In genomic region chr21:42725416-42725930, GRCh38 we compare ENCODE assay signal across 24 cellular contexts.
DNase-seq lines count a peak whose midpoint lies in the region; ATAC-seq, FAIRE-seq and TF ChIP-seq lines count a peak whose summit lies in the region.
"Had no signal": no experiment of that assay in that cellular context is flagged by ENCODE, and none has a peak within 500 bp of the region (broad histone marks: within the 10 kb centered on the region; RNA-seq: fewer than 3 reads in every experiment).

No MANE protein-coding gene starts in this region.

- CTCF ChIA-PET in HepG2 (lab: Yijun Ruan, JAX; ENCODE audit: low intra/inter-chr PET ratio, low total read pairs) = no interaction called here

- H3K4me1 Mint-ChIP-seq in astrocyte (ENCODE audit: low read depth, unreplicated experiment) = peaks cover 27% of the 10 kb centered on the region
- peaks cover 39% of the 10 kb centered on the region for H3K4me1 Mint-ChIP-seq in osteocyte (ENCODE audit: unreplicated experiment)

- H3K36me3 ChIP-seq in HepG2 (replicated peaks in 1 of 2; ENCODE audit: control insufficient read depth in 1 of 2, insufficient read depth in 2 of 2, low read length in 2 of 2) = no peaks in the 10 kb centered on the region; a peak in 1 of 5 replicates
- no peaks in the 10 kb centered on the region for H3K36me3 ChIP-seq in right lobe of liver
- H3K36me3 ChIP-seq in astrocyte (ENCODE audit: insufficient read depth, low read length) = no peaks in the 10 kb centered on the region
- no peaks in the 10 kb centered on the region for H3K36me3 ChIP-seq in pancreas

- peaks cover 49% of the 10 kb centered on the region for H3K4me1 ChIP-seq in HepG2 (ENCODE audit: insufficient read depth, low read length)
- H3K4me1 ChIP-seq in right lobe of liver = peaks cover 0 to 12% (median 4%) of the 10 kb centered on the region in 4 donors
- H3K4me1 ChIP-seq in astrocyte (ENCODE audit: insufficient read depth, low read length) = peaks cover 24% of the 10 kb centered on the region
- H3K4me1 ChIP-seq in pancreas = peaks cover 0 to 2% (median 0%) of the 10 kb centered on the region in 3 donors

- POLR2A ChIA-PET in HepG2 (lab: Yijun Ruan, JAX) = no interaction called here

- H3K36me3 Mint-ChIP-seq in astrocyte (ENCODE audit: low read depth, unreplicated experiment) = no peaks in the 10 kb centered on the region
- peaks cover 8% of the 10 kb centered on the region for H3K36me3 Mint-ChIP-seq in osteocyte (ENCODE audit: unreplicated experiment)

- TF ChIP-seq EP300 in HepG2 (IDR thresholded peaks at IDR 0.05; ENCODE audit: low read depth in 2 of 2, low read length in 2 of 2) (no peak), HepG2 (CRISPR knock-in tag; IDR thresholded peaks at IDR 0.05; ENCODE audit: borderline replicate concordance) (no peak)

- DNase-seq in HepG2 (ENCODE audit: low spot score) = no peak
- no peak for DNase-seq in right lobe of liver
- DNase-seq in astrocyte (ENCODE audit: low read depth) = peak; percentile 3
- peak; percentile 70 for DNase-seq in osteocyte (ENCODE audit: extremely low spot score, unreplicated experiment)
- DNase-seq in GOT3 (lab: John Stamatoyannopoulos, UW) = no peak
- no peak for DNase-seq in pancreas
- no peak for DNase-seq in GM13977 (ENCODE audit: low spot score)
- DNase-seq: CD8-positive, alpha-beta memory T cell; EL; GF-D8; NCI-H1105; NCI-H146; NCI-H2029; NCI-H345; NCI-H524 treated with DMSO at 0.1 percent for 48 hours; NCI-H82; SHP77 had no signal

- H3K4me2 ChIP-seq in HepG2 (ENCODE audit: low read depth, low read length) (no peak overlapping the region), astrocyte (ENCODE audit: low read length) (no peak overlapping the region)
- H3K4me2 ChIP-seq: KMS-11 had no signal

- TF ChIP-seq POLR2A in HepG2 (IDR thresholded peaks at IDR 0.05; ENCODE audit: insufficient read depth in 1 of 2, low read depth in 2 of 2, low read length in 2 of 2) (no peak), right lobe of liver (IDR thresholded peaks at IDR 0.05) (no peak)

- H3K9me3 ChIP-seq in HepG2 (ENCODE audit: low read length) = peaks cover 6% of the 10 kb centered on the region; the same call in 1 of the 2 replicates
- no peaks in the 10 kb centered on the region for H3K9me3 ChIP-seq in right lobe of liver
- H3K9me3 ChIP-seq in astrocyte (ENCODE audit: insufficient read depth, low read depth, low read length) = no peaks in the 10 kb centered on the region
- no peaks in the 10 kb centered on the region for H3K9me3 ChIP-seq in pancreas

- H3K27ac Mint-ChIP-seq in astrocyte (ENCODE audit: unreplicated experiment) = peak overlapping the region; percentile 30
- no peak overlapping the region for H3K27ac Mint-ChIP-seq in osteocyte (ENCODE audit: unreplicated experiment)
- H3K27ac Mint-ChIP-seq: CD8-positive, alpha-beta memory T cell had no signal

- H2AFZ ChIP-seq in HepG2 (ENCODE audit: low read length) (no peak overlapping the region), astrocyte (ENCODE audit: low read depth, low read length) (no peak overlapping the region)

- H3K9me3 Mint-ChIP-seq in astrocyte (ENCODE audit: unreplicated experiment) (peaks cover 2% of the 10 kb centered on the region), osteocyte (ENCODE audit: unreplicated experiment) (peaks cover 10% of the 10 kb centered on the region)

- TF ChIP-seq RAD21 in HepG2 (CRISPR knock-in tag; IDR thresholded peaks at IDR 0.05) = no peak

- in situ Hi-C loops in HepG2 (cut with HindIII; ENCODE audit: extremely low pct_ligation_motif_present, low pct_unique_long_range_greater_than_20kb) (no loop called here), GM13977 (cut with MboI; ENCODE audit: low pct_unique_long_range_greater_than_20kb, low sequenced_read_pairs, unreplicated experiment) (no loop called here)

- intact Hi-C loops in HepG2 (cut with micrococcal nuclease; ENCODE audit: unreplicated experiment) = no loop called here
- intact Hi-C loops in right lobe of liver (cut with DNase I) = no loop called here
- intact Hi-C loops in pancreas (cut with DNase I) = no loop called here

- H3K4me3 Mint-ChIP-seq in astrocyte (ENCODE audit: unreplicated experiment) (no peak overlapping the region), osteocyte (ENCODE audit: unreplicated experiment) (no peak overlapping the region)
- H3K4me3 Mint-ChIP-seq: CD8-positive, alpha-beta memory T cell had no signal

- H3K27me3 Mint-ChIP-seq in astrocyte (ENCODE audit: low read depth, unreplicated experiment) (peaks cover 25% of the 10 kb centered on the region), osteocyte (ENCODE audit: unreplicated experiment) (no peaks in the 10 kb centered on the region)

- no TSS peak for BruUV-seq in HepG2 (replicated peaks; lab: Mats Ljungman, UMichigan)

- H3K4me3 ChIP-seq in HepG2 (replicated peaks in 1 of 3; ENCODE audit: insufficient read depth in 1 of 3, low read depth in 2 of 3, low read length in 3 of 3) (no peak overlapping the region), right lobe of liver (no peak overlapping the region), astrocyte (ENCODE audit: insufficient read depth, low read depth, low read length) (no peak overlapping the region), pancreas (no peak overlapping the region)

- H3K79me2 ChIP-seq in HepG2 (ENCODE audit: insufficient read depth, low read length) (no peaks in the 10 kb centered on the region), astrocyte (ENCODE audit: insufficient read depth, low read length) (no peaks in the 10 kb centered on the region)

- 97% methylated on average over 15 of the region's 15 CpGs for whole genome bisulfite sequencing in HepG2 (ENCODE audit: low lambda C conversion rate)
- WGBS in right lobe of liver (ENCODE audit: insufficient coverage, low coverage, low lambda C conversion rate, missing lambda C conversion rate) = 91% methylated on average over 9 of the region's 15 CpGs
- 82 to 91% methylated on average over 15 of the region's 15 CpGs for WGBS in pancreas, 2 donors

- H3K27ac ChIP-seq in HepG2 (ENCODE audit: extremely low read length, insufficient read depth, low read length) = no peak overlapping the region
- H3K27ac ChIP-seq in right lobe of liver = no peak overlapping the region
- H3K27ac ChIP-seq in astrocyte (ENCODE audit: low read depth, low read length) = no peak overlapping the region
- H3K27ac ChIP-seq in pancreas = no peak overlapping the region
- H3K27ac ChIP-seq: 22Rv1, C4-2B, HL-60, KMS-11 had no signal

- no peaks in the 10 kb centered on the region for H3K27me3 ChIP-seq in HepG2 (ENCODE audit: control insufficient read depth in 1 of 2, insufficient read depth in 2 of 2, low read length in 2 of 2)
- no peaks in the 10 kb centered on the region for H3K27me3 ChIP-seq in right lobe of liver
- peaks cover 24% of the 10 kb centered on the region for H3K27me3 ChIP-seq in astrocyte (ENCODE audit: insufficient read depth, low read length)
- H3K27me3 ChIP-seq in pancreas = no peaks in the 10 kb centered on the region

- FAIRE-seq in HepG2 (lab: Jason Lieb, UNC) (no peak), astrocyte (lab: Jason Lieb, UNC) (no peak), pancreas (lab: Jason Lieb, UNC) (no peak)
- FAIRE-seq: GM19239, H54 had no signal

- H4K20me1 ChIP-seq in HepG2 (ENCODE audit: insufficient read depth, low read length) (no peaks in the 10 kb centered on the region), astrocyte (ENCODE audit: insufficient read depth, low read length) (peaks cover 3% of the 10 kb centered on the region)

- H3K9ac ChIP-seq in HepG2 (ENCODE audit: insufficient read depth, low read depth, low read length) (no peak overlapping the region), astrocyte (ENCODE audit: low read length) (no peak overlapping the region)
- H3K9ac ChIP-seq: KMS-11 had no signal

- TF ChIP-seq CTCF in HepG2 (CRISPR knock-in tag; IDR thresholded peaks at IDR 0.05) = no peak
- TF ChIP-seq CTCF in right lobe of liver (IDR thresholded peaks at IDR 0.05) = no peak
- TF ChIP-seq CTCF in astrocyte (IDR thresholded peaks at IDR 0.05; ENCODE audit: insufficient read depth, low read depth, low read length) = no peak
- TF ChIP-seq CTCF in osteocyte (IDR thresholded peaks at IDR 0.05) = no peak
- no peak for TF ChIP-seq CTCF in pancreas (IDR thresholded peaks at IDR 0.05)
- TF ChIP-seq CTCF in GM13977 (IDR thresholded peaks at IDR 0.05; ENCODE audit: extremely low read depth, insufficient read depth, missing control alignments) = no peak

- ATAC-seq in HepG2 = no peak
- ATAC-seq in right lobe of liver = no peak
- no peak for ATAC-seq in pancreas
- no peak for ATAC-seq in HG02885 (IDR thresholded peaks at IDR 0.05; ENCODE audit: poor library complexity, unreplicated experiment)

TF ChIP-seq in HepG2, 621 proteins besides CTCF, POLR2A, EP300 and RAD21 (continues in another document):
- TF ChIP-seq RFXAP (CRISPR knock-in tag; IDR thresholded peaks at IDR 0.05; ENCODE audit: borderline replicate concordance) (no peak), ZBTB38 (CRISPR knock-in tag; IDR thresholded peaks at IDR 0.05) (0 out of 2 replicates have a peak, but pooled peaks have one; percentile 37), ETV5 (CRISPR knock-in tag; IDR thresholded peaks at IDR 0.05; ENCODE audit: borderline replicate concordance) (no peak), ZNF549 (CRISPR knock-in tag; IDR thresholded peaks at IDR 0.05) (no peak), ZNF768 (CRISPR knock-in tag; IDR thresholded peaks at IDR 0.05) (no peak)
- TF ChIP-seq, protein P1, sequence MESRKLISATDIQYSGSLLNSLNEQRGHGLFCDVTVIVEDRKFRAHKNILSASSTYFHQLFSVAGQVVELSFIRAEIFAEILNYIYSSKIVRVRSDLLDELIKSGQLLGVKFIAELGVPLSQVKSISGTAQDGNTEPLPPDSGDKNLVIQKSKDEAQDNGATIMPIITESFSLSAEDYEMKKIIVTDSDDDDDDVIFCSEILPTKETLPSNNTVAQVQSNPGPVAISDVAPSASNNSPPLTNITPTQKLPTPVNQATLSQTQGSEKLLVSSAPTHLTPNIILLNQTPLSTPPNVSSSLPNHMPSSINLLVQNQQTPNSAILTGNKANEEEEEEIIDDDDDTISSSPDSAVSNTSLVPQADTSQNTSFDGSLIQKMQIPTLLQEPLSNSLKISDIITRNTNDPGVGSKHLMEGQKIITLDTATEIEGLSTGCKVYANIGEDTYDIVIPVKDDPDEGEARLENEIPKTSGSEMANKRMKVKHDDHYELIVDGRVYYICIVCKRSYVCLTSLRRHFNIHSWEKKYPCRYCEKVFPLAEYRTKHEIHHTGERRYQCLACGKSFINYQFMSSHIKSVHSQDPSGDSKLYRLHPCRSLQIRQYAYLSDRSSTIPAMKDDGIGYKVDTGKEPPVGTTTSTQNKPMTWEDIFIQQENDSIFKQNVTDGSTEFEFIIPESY (CRISPR knock-in tag; IDR thresholded peaks at IDR 0.05) = peak; percentile 89

Comparison
In these comparisons a context has a peak if more than half of its experiments do, and no peak if none do; other contexts are left out.
1. DNase-seq: peak in astrocyte (single experiment) and osteocyte (single experiment); none in HepG2 (single experiment), right lobe of liver (0 of 3), GOT3 (single experiment), pancreas (0 of 6) and GM13977 (single experiment).